Comparison of ENCODE assay signal across 8 cellular contexts in the genomic region with DNA sequence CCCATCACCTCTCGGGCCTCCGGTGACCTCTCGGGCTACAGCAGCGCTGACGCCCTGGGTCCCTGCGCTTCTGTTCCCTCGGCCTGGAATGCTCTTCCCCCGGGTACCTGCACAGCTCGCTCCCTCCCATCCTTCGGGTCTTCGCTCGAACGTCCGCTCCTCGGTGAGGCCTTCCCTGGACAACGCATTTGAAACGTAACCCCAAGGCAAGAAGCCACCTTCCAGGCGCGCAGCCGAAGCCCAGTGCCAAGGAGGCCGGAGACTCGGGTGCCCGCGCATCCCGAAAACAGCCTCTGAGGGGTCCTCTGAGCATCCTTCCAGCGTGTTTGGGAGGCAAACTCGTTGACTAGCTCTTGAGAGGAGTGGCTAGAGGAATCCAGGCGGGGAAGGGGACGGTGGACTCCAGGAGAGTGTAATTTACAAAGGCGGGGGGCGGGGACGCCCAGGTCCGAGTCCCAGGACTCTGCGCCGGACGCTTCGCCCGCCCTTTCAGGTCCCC.
DNase-seq lines count a peak whose midpoint lies in the region; ATAC-seq and TF ChIP-seq lines count a peak whose summit lies in the region.

No MANE protein-coding gene starts in this region.

- CTCF ChIA-PET in AG04450 (lab: Charles Lee): interaction anchor here (0.9 to 2.7 kb wide), 4 partner anchors 21 to 464 kb away, joined by 3 to 9 read pairs (median 4); no protein-coding TSS in a partner anchor

- peak overlapping the region; percentile 58 for H3K9ac ChIP-seq in HUES6 (ENCODE audit: low read length)

- H3K4me1 ChIP-seq in HUES6 (ENCODE audit: control insufficient read depth, insufficient read depth, low read length) (peaks cover 13% of the 10 kb centered on the region), muscle layer of duodenum (ENCODE audit: control insufficient read depth in 1 of 2, insufficient read depth in 2 of 2, low read length in 2 of 2) (peaks cover 4 to 30% of the 10 kb centered on the region in 2 donors)

- H3K36me3 ChIP-seq in HUES6 (ENCODE audit: control insufficient read depth, insufficient read depth, low read length) (no peaks in the 10 kb centered on the region), muscle layer of duodenum (ENCODE audit: control insufficient read depth in 1 of 2, insufficient read depth in 2 of 2, low read length in 2 of 2) (no peaks in the 10 kb centered on the region)

- H3K27me3 ChIP-seq in AG04450 (ENCODE audit: control insufficient read depth, insufficient read depth, low read length) (peaks cover 5% of the 10 kb centered on the region), HUES6 (ENCODE audit: control insufficient read depth, insufficient read depth, low read length) (peaks cover 60% of the 10 kb centered on the region), muscle layer of duodenum (ENCODE audit: low read depth, low read length) (peaks cover 19% of the 10 kb centered on the region)

- POLR2A ChIA-PET in AG04450 (lab: Yijun Ruan, JAX): interaction anchor here (0.6 kb wide), 1 partner anchor 373 kb away, joined by 3 read pairs; no protein-coding TSS in a partner anchor

- no peak for TF ChIP-seq CTCF in AG04450 (IDR thresholded peaks at IDR 0.05; ENCODE audit: low read depth, low read length)

- H3K27ac ChIP-seq in AG04450 (ENCODE audit: low read depth, low read length) (peak overlapping the region; percentile 47), HUES6 (ENCODE audit: low read depth, low read length) (no peak overlapping the region; the same call in 1 of the 2 replicates), muscle layer of duodenum (ENCODE audit: low read length) (no peak overlapping the region)

- no peak for ATAC-seq in HG02870 (IDR thresholded peaks at IDR 0.05; ENCODE audit: unreplicated experiment)
- ATAC-seq in GM21723 (IDR thresholded peaks at IDR 0.05; ENCODE audit: unreplicated experiment): no peak
- ATAC-seq in HG02571 (IDR thresholded peaks at IDR 0.05; ENCODE audit: unreplicated experiment): no peak

- H3K9me3 ChIP-seq in AG04450 (ENCODE audit: control insufficient read depth, insufficient read depth, low read length): peaks cover 2% of the 10 kb centered on the region; the same call in 1 of the 2 replicates
- no peaks in the 10 kb centered on the region for H3K9me3 ChIP-seq in HUES6 (ENCODE audit: control insufficient read depth, insufficient read depth, low read depth, low read length)
- H3K9me3 ChIP-seq in muscle layer of duodenum (ENCODE audit: control insufficient read depth in 1 of 2, low read length in 2 of 2): no peaks in the 10 kb centered on the region

- DNase-seq in AG04450 (ENCODE audit: low read depth, low spot score) (no peak), ecto neural progenitor cell (ENCODE audit: low spot score) (peak; percentile 73), SIG-M5 (lab: John Stamatoyannopoulos, UW) (no peak)

- H3K4me3 ChIP-seq in AG04450 (ENCODE audit: low read depth, low read length) (peak overlapping the region; percentile 77), HUES6 (ENCODE audit: low read depth, low read length) (peak overlapping the region; percentile 72), muscle layer of duodenum (ENCODE audit: low read depth in 1 of 2, low read length in 2 of 2) (peak overlapping the region; percentile 44 to 66)
